In genomic region chr10:34213193-34213804, GRCh38 we compare ENCODE assay signal across 1 cellular context.
A peak's percentile ranks its signal among the peaks of the same experiment; 100 is the strongest.
TF ChIP-seq lines count a peak whose summit lies in the region.

No MANE protein-coding gene starts in this region.

TF ChIP-seq in HepG2, 621 proteins besides CTCF, POLR2A, EP300 and RAD21 (continued from another document and continues in another):
- TF ChIP-seq STAT6 (CRISPR knock-in tag; IDR thresholded peaks at IDR 0.05; ENCODE audit: borderline replicate concordance) (peak; percentile 87), SKIL (CRISPR knock-in tag; IDR thresholded peaks at IDR 0.05; ENCODE audit: borderline replicate concordance) (0 out of 2 replicates have a peak, but pooled peaks have one; percentile 38), POLR2AphosphoS5 (IDR thresholded peaks at IDR 0.05; ENCODE audit: low read depth, low read length) (no peak), FOXJ3 (CRISPR knock-in tag; IDR thresholded peaks at IDR 0.05; ENCODE audit: borderline replicate concordance) (peak; percentile 92; the same call in 1 of the 2 replicates), ZBTB34 (CRISPR knock-in tag; IDR thresholded peaks at IDR 0.05) (peak; percentile 99), NONO (IDR thresholded peaks at IDR 0.05) (no peak), NONO (CRISPR knock-in tag; conservative IDR thresholded peaks at IDR 0.05) (peak; percentile 79), HNF4A (CRISPR knock-in tag; IDR thresholded peaks at IDR 0.05) (peak; percentile 76), ZNF589 (CRISPR knock-in tag; conservative IDR thresholded peaks at IDR 0.05) (no peak), TEF (CRISPR knock-in tag; IDR thresholded peaks at IDR 0.05) (0 out of 2 replicates have a peak, but pooled peaks have one; percentile 42), DPF2 (CRISPR knock-in tag; IDR thresholded peaks at IDR 0.05; ENCODE audit: borderline replicate concordance, low read depth) (peak; percentile 81; the same call in 1 of the 2 replicates), SSRP1 (CRISPR knock-in tag; IDR thresholded peaks at IDR 0.05) (peak; percentile 69; the same call in 1 of the 2 replicates), GABPB1 (CRISPR knock-in tag; IDR thresholded peaks at IDR 0.05) (peak; percentile 27; the same call in 1 of the 2 replicates), PRMT3 (CRISPR knock-in tag; IDR thresholded peaks at IDR 0.05; ENCODE audit: borderline replicate concordance, low read depth) (no peak), KLF6 (CRISPR knock-in tag; IDR thresholded peaks at IDR 0.05) (no peak), CHCHD3 (CRISPR knock-in tag; IDR thresholded peaks at IDR 0.05) (no peak), MIXL1 (CRISPR knock-in tag; IDR thresholded peaks at IDR 0.05) (peak; percentile 98), ZFP1 (CRISPR knock-in tag; IDR thresholded peaks at IDR 0.05) (0 out of 2 replicates have a peak, but pooled peaks have one; percentile 56), ZBTB37 (CRISPR knock-in tag; IDR thresholded peaks at IDR 0.05) (peak; percentile 99), ZNF609 (CRISPR knock-in tag; IDR thresholded peaks at IDR 0.05; ENCODE audit: borderline replicate concordance) (peak; percentile 95), PITX1 (CRISPR knock-in tag; IDR thresholded peaks at IDR 0.05) (peak; percentile 92), CBX5 (CRISPR knock-in tag; IDR thresholded peaks at IDR 0.05; ENCODE audit: borderline replicate concordance) (no peak), NR2F2 (IDR thresholded peaks at IDR 0.05; ENCODE audit: borderline replicate concordance, low read depth) (peak; percentile 83), ZNF687 (CRISPR knock-in tag; IDR thresholded peaks at IDR 0.05) (no peak), FOXK2 (IDR thresholded peaks at IDR 0.05) (no peak), SRY (CRISPR knock-in tag; IDR thresholded peaks at IDR 0.05) (no peak), RCOR2 (CRISPR knock-in tag; IDR thresholded peaks at IDR 0.05) (peak; percentile 87), ZBTB4 (CRISPR knock-in tag; IDR thresholded peaks at IDR 0.05; ENCODE audit: borderline replicate concordance) (no peak), ZBTB3 (CRISPR knock-in tag; IDR thresholded peaks at IDR 0.05; ENCODE audit: borderline replicate concordance, low read depth) (peak; percentile 73; the same call in 1 of the 2 replicates), PAXIP1 (CRISPR knock-in tag; conservative IDR thresholded peaks at IDR 0.05) (peak; percentile 95)
